8 cellular contexts compared by ENCODE assay signal in genomic region chr20:33442136-33443005, GRCh38. TPM values are rescaled to one million over a fixed set of nuclear protein-coding genes. Genes with fewer than 3 reads are reported as not detected.
DNase-seq lines count a peak whose midpoint lies in the region; ATAC-seq and TF ChIP-seq lines count a peak whose summit lies in the region.

No MANE protein-coding gene starts in this region.

- H2AFZ ChIP-seq in neural cell (ENCODE audit: low read depth, low read length), result no peak overlapping the region

- peak overlapping the region; percentile 82 for H3K9ac ChIP-seq in BLaER1
- H3K9ac ChIP-seq in neural cell (ENCODE audit: low read length), result peak overlapping the region; percentile 66

- TF ChIP-seq POLR2A in NB4 (IDR thresholded peaks at IDR 0.05; ENCODE audit: extremely low read depth, insufficient read length), result no peak

- H3K9me3 ChIP-seq in BLaER1 (no peaks in the 10 kb centered on the region), neural cell (ENCODE audit: low read length) (no peaks in the 10 kb centered on the region)

- peaks cover 25% of the 10 kb centered on the region for H3K4me1 Mint-ChIP-seq in dendritic cell treated with granulocyte-macrophage colony-stimulating factor and Interleukin-4, amounts not matched to agents 40 ng/mL and 50 ng/mL, for 4 days (ENCODE audit: low read depth)

- no peak for TF ChIP-seq RAD21 in neural cell (conservative IDR thresholded peaks at IDR 0.05)

- H3K27ac ChIP-seq in BLaER1, result peak overlapping the region; percentile 79
- H3K27ac ChIP-seq in neural cell (ENCODE audit: low read length), result no peak overlapping the region

- H3K4me2 ChIP-seq in BLaER1 (peak overlapping the region; percentile 92), neural cell (ENCODE audit: low read length) (no peak overlapping the region)

- TF ChIP-seq CTCF in NB4 (IDR thresholded peaks at IDR 0.05; ENCODE audit: low read depth, low read length) (no peak), neural cell (IDR thresholded peaks at IDR 0.05; ENCODE audit: poor library complexity, severe bottlenecking) (no peak)

- no peaks in the 10 kb centered on the region for H4K20me1 ChIP-seq in BLaER1
- H4K20me1 ChIP-seq in neural cell (ENCODE audit: insufficient read depth), result no peaks in the 10 kb centered on the region

- H3K36me3 Mint-ChIP-seq in dendritic cell treated with granulocyte-macrophage colony-stimulating factor and Interleukin-4, amounts not matched to agents 40 ng/mL and 50 ng/mL, for 4 days (ENCODE audit: low read depth), result peaks cover 7% of the 10 kb centered on the region

- intact Hi-C loops in dendritic cell treated with granulocyte-macrophage colony-stimulating factor and Interleukin-4, amounts not matched to agents 40 ng/mL and 50 ng/mL, for 4 days (cut with micrococcal nuclease), result loop anchor here (5.0 kb wide), 1 partner anchor 35 kb away; no protein-coding TSS in a partner anchor

- H3K4me3 ChIP-seq in BLaER1, result peak overlapping the region; percentile 89
- H3K4me3 ChIP-seq in NB4 (ENCODE audit: low read depth, low read length), result no peak overlapping the region
- H3K4me3 ChIP-seq in neural cell (ENCODE audit: low read length), result peak overlapping the region; percentile 75

- H3K9me3 Mint-ChIP-seq in dendritic cell treated with granulocyte-macrophage colony-stimulating factor and Interleukin-4, amounts not matched to agents 40 ng/mL and 50 ng/mL, for 4 days, result no peaks in the 10 kb centered on the region

- peaks cover 18% of the 10 kb centered on the region for H3K27me3 Mint-ChIP-seq in dendritic cell treated with granulocyte-macrophage colony-stimulating factor and Interleukin-4, amounts not matched to agents 40 ng/mL and 50 ng/mL, for 4 days

- H3F3A ChIP-seq in neural cell (ENCODE audit: insufficient read depth, low read length, poor library complexity, severe bottlenecking), result no peaks in the 10 kb centered on the region

- H3K27me3 ChIP-seq in BLaER1 (no peaks in the 10 kb centered on the region), neural cell (ENCODE audit: insufficient read depth, low read depth, low read length) (peaks cover 4% of the 10 kb centered on the region)

- peaks cover 16% of the 10 kb centered on the region for H3K36me3 ChIP-seq in BLaER1
- H3K36me3 ChIP-seq in neural cell (ENCODE audit: insufficient read depth, low read length), result no peaks in the 10 kb centered on the region

- no peaks in the 10 kb centered on the region for H3K9me2 ChIP-seq in neural cell (ENCODE audit: insufficient read depth, low read length)

- DNase-seq in NB4 (ENCODE audit: low read depth) (peak; percentile 32), LoVo (ENCODE audit: low spot score) (no peak)

- no peak overlapping the region for H3K27ac Mint-ChIP-seq in dendritic cell treated with granulocyte-macrophage colony-stimulating factor and Interleukin-4, amounts not matched to agents 40 ng/mL and 50 ng/mL, for 4 days

- peaks cover 89% of the 10 kb centered on the region for H3K4me1 ChIP-seq in BLaER1

- no peak for TF ChIP-seq EP300 in neural cell (conservative IDR thresholded peaks at IDR 0.05; ENCODE audit: poor library complexity, severe bottlenecking)

- H3K4me3 Mint-ChIP-seq in dendritic cell treated with granulocyte-macrophage colony-stimulating factor and Interleukin-4, amounts not matched to agents 40 ng/mL and 50 ng/mL, for 4 days, result peak overlapping the region; percentile 91

- no peak for ATAC-seq in HG03039 (IDR thresholded peaks at IDR 0.05; ENCODE audit: unreplicated experiment)
- ATAC-seq in GM18907 (IDR thresholded peaks at IDR 0.05; ENCODE audit: unreplicated experiment), result no peak
- no peak for ATAC-seq in GM18870 (IDR thresholded peaks at IDR 0.05; ENCODE audit: unreplicated experiment)

- no peaks in the 10 kb centered on the region for H3K79me2 ChIP-seq in neural cell (replicated peaks; ENCODE audit: insufficient read depth, low read length)

TF ChIP-seq in neural cell, 6 proteins besides CTCF, POLR2A, EP300 and RAD21:
- no peak for TF ChIP-seq POLR2AphosphoS5 (IDR thresholded peaks at IDR 0.05)

RNA-seq across cellular contexts. Expression of gene SNTA1, which starts 1.2 kb away (rescaled TPM):
- polyA plus RNA-seq in neural cell, result 7.2 and 8.6 TPM in 2 replicates
- 5.7 and 7.3 TPM in 2 replicates for polyA minus RNA-seq in neural cell

RNA-seq across cellular contexts. Expression of gene CDK5RAP1, which starts 41.1 kb away (rescaled TPM):
- polyA plus RNA-seq in neural cell, result 47.2 and 52.5 TPM in 2 replicates
- 37.5 and 40.9 TPM in 2 replicates for polyA minus RNA-seq in neural cell

RNA-seq across cellular contexts. Expression of gene CBFA2T2, which starts 47.5 kb away (rescaled TPM):
- 15.9 and 21.7 TPM in 2 replicates for polyA plus RNA-seq in neural cell
- polyA minus RNA-seq in neural cell, result 32.3 and 39.7 TPM in 2 replicates
